ENCODE assay signal across 8 cellular contexts in the genomic region with DNA sequence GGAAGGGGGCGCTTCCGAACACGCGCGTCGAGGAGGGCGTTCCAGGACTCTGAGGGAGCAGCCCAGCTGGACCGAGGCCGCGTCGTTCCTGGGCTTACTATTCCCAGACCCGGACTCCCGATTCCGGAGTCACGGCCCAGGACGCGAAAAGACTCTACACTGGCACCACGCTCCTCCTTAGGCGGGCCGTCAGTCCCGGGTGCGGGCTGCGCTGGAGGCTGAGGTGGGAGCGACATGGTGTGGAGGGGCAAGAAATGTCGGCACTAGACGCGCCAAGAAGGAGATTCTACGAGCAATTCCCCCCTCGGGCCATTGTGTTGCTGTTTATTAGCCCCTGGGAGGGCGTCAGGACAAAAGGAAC. TPM values are rescaled to one million over a fixed set of nuclear protein-coding genes. Genes with fewer than 3 reads are reported as not detected.
DNase-seq lines count a peak whose midpoint lies in the region; ATAC-seq and TF ChIP-seq lines count a peak whose summit lies in the region.

No MANE protein-coding gene starts in this region.

- CTCF ChIA-PET in activated CD8-positive, alpha-beta memory T cell treated with anti-CD3 and anti-CD28 coated beads, Interleukin-2, amount 10 ng/mL, durations not matched to agents 7 days and 5 days (lab: Charles Lee): interaction anchor here (0.8 kb wide), 1 partner anchor 28 kb away, joined by 3 read pairs; no protein-coding TSS in a partner anchor
- CTCF ChIA-PET in activated CD4-positive, alpha-beta memory T cell treated with anti-CD3 and anti-CD28 coated beads, Interleukin-2, amount 10 ng/mL, durations not matched to agents 7 days and 5 days (lab: Charles Lee): no interaction called here

- peak overlapping the region; percentile 74 for H3K4me3 Mint-ChIP-seq in activated CD8-positive, alpha-beta memory T cell treated with anti-CD3 and anti-CD28 coated beads, Interleukin-2, amount 10 ng/mL, durations not matched to agents 7 days and 5 days
- H3K4me3 Mint-ChIP-seq in activated CD4-positive, alpha-beta memory T cell treated with anti-CD3 and anti-CD28 coated beads, Interleukin-2, amount 10 ng/mL, durations not matched to agents 7 days and 5 days: peak overlapping the region; percentile 73

- intact Hi-C loops in cardiac septum (cut with DNase I) (no loop called here), sciatic nerve (cut with DNase I) (no loop called here)

- TF ChIP-seq CTCF in GM20000 (IDR thresholded peaks at IDR 0.05; ENCODE audit: extremely low read depth, missing control alignments): no peak

- peak; percentile 32 for ATAC-seq in activated CD8-positive, alpha-beta memory T cell treated with anti-CD3 and anti-CD28 coated beads, Interleukin-2, amount 10 ng/mL, durations not matched to agents 7 days and 5 days
- ATAC-seq in HG03025 (IDR thresholded peaks at IDR 0.05; ENCODE audit: low FRiP score, unreplicated experiment): peak; percentile 16
- peak; percentile 46 for ATAC-seq in sciatic nerve

- no peak overlapping the region for H3K27ac Mint-ChIP-seq in activated CD8-positive, alpha-beta memory T cell treated with anti-CD3 and anti-CD28 coated beads, Interleukin-2, amount 10 ng/mL, durations not matched to agents 7 days and 5 days
- H3K27ac Mint-ChIP-seq in activated CD4-positive, alpha-beta memory T cell treated with anti-CD3 and anti-CD28 coated beads, Interleukin-2, amount 10 ng/mL, durations not matched to agents 7 days and 5 days: no peak overlapping the region

- no peaks in the 10 kb centered on the region for H3K36me3 Mint-ChIP-seq in activated CD8-positive, alpha-beta memory T cell treated with anti-CD3 and anti-CD28 coated beads, Interleukin-2, amount 10 ng/mL, durations not matched to agents 7 days and 5 days
- no peaks in the 10 kb centered on the region for H3K36me3 Mint-ChIP-seq in activated CD4-positive, alpha-beta memory T cell treated with anti-CD3 and anti-CD28 coated beads, Interleukin-2, amount 10 ng/mL, durations not matched to agents 7 days and 5 days (ENCODE audit: low read depth)

- POLR2A ChIA-PET in activated CD4-positive, alpha-beta memory T cell treated with anti-CD3 and anti-CD28 coated beads, Interleukin-2, amount 10 ng/mL, durations not matched to agents 7 days and 5 days (lab: Charles Lee): interaction anchor here (1.0 to 1.9 kb wide), 3 partner anchors 22 to 307 kb away, joined by 3 to 5 read pairs (median 3); a partner anchor contains a TSS

- H3K27me3 Mint-ChIP-seq in activated CD8-positive, alpha-beta memory T cell treated with anti-CD3 and anti-CD28 coated beads, Interleukin-2, amount 10 ng/mL, durations not matched to agents 7 days and 5 days: peaks cover 18% of the 10 kb centered on the region
- peaks cover 19% of the 10 kb centered on the region for H3K27me3 Mint-ChIP-seq in activated CD4-positive, alpha-beta memory T cell treated with anti-CD3 and anti-CD28 coated beads, Interleukin-2, amount 10 ng/mL, durations not matched to agents 7 days and 5 days

- H3K4me1 Mint-ChIP-seq in activated CD8-positive, alpha-beta memory T cell treated with anti-CD3 and anti-CD28 coated beads, Interleukin-2, amount 10 ng/mL, durations not matched to agents 7 days and 5 days: peaks cover 11% of the 10 kb centered on the region
- H3K4me1 Mint-ChIP-seq in activated CD4-positive, alpha-beta memory T cell treated with anti-CD3 and anti-CD28 coated beads, Interleukin-2, amount 10 ng/mL, durations not matched to agents 7 days and 5 days: peaks cover 11% of the 10 kb centered on the region

- DNase-seq in activated CD8-positive, alpha-beta memory T cell treated with anti-CD3 and anti-CD28 coated beads, Interleukin-2, amount 10 ng/mL, durations not matched to agents 7 days and 5 days: peak; percentile 43
- no peak for DNase-seq in activated CD8-positive, alpha-beta memory T cell treated with anti-CD3 and anti-CD28 coated beads, Interleukin-2, amount 50 U/mL, for 4 hours
- peak; percentile 24 for DNase-seq in activated CD4-positive, alpha-beta memory T cell treated with anti-CD3 and anti-CD28 coated beads, Interleukin-2, amount 10 ng/mL, durations not matched to agents 7 days and 5 days
- DNase-seq in cardiac septum (ENCODE audit: low spot score) (peak; percentile 77), sciatic nerve (ENCODE audit: low spot score) (no peak), GM20000 (ENCODE audit: low spot score) (no peak), mucosa of gallbladder (ENCODE audit: low spot score) (no peak)

- H3K9me3 Mint-ChIP-seq in activated CD8-positive, alpha-beta memory T cell treated with anti-CD3 and anti-CD28 coated beads, Interleukin-2, amount 10 ng/mL, durations not matched to agents 7 days and 5 days (ENCODE audit: low read depth): no peaks in the 10 kb centered on the region
- no peaks in the 10 kb centered on the region for H3K9me3 Mint-ChIP-seq in activated CD4-positive, alpha-beta memory T cell treated with anti-CD3 and anti-CD28 coated beads, Interleukin-2, amount 10 ng/mL, durations not matched to agents 7 days and 5 days

RNA-seq across cellular contexts. Expression of a gene that starts 0.6 kb away (rescaled TPM):
- total RNA-seq in activated CD8-positive, alpha-beta memory T cell treated with anti-CD3 and anti-CD28 coated beads, Interleukin-2, amount 10 ng/mL, durations not matched to agents 7 days and 5 days: under 1 TPM in 1 of 2 experiments, not detected in 1; 0.19 TPM
- under 1 TPM; 0.10 to 0.20 TPM for total RNA-seq in activated CD4-positive, alpha-beta memory T cell treated with anti-CD3 and anti-CD28 coated beads, Interleukin-2, amount 10 ng/mL, durations not matched to agents 7 days and 5 days
- 1.5 TPM for total RNA-seq in cardiac septum
- 5.9 TPM for total RNA-seq in sciatic nerve
- 3.4 TPM for total RNA-seq in mucosa of gallbladder

RNA-seq across cellular contexts. Expression of a gene that starts 26.9 kb away (rescaled TPM):
- total RNA-seq in activated CD8-positive, alpha-beta memory T cell treated with anti-CD3 and anti-CD28 coated beads, Interleukin-2, amount 10 ng/mL, durations not matched to agents 7 days and 5 days: 10 to 100 TPM; 15.1 to 15.7 TPM
- total RNA-seq in activated CD4-positive, alpha-beta memory T cell treated with anti-CD3 and anti-CD28 coated beads, Interleukin-2, amount 10 ng/mL, durations not matched to agents 7 days and 5 days: 1 to 10 TPM; 8.1 to 9.8 TPM
- total RNA-seq in cardiac septum: 5.0 TPM
- 21.0 TPM for total RNA-seq in sciatic nerve
- total RNA-seq in mucosa of gallbladder: 181 TPM

Comparison
In these comparisons a context has a peak if more than half of its experiments do, and no peak if none do; other contexts are left out.
1. DNase-seq: peak in activated CD8-positive, alpha-beta memory T cell treated with anti-CD3 and anti-CD28 coated beads, Interleukin-2, amount 10 ng/mL, durations not matched to agents 7 days and 5 days (single experiment), activated CD4-positive, alpha-beta memory T cell treated with anti-CD3 and anti-CD28 coated beads, Interleukin-2, amount 10 ng/mL, durations not matched to agents 7 days and 5 days (single experiment) and cardiac septum (single experiment); none in activated CD8-positive, alpha-beta memory T cell treated with anti-CD3 and anti-CD28 coated beads, Interleukin-2, amount 50 U/mL, for 4 hours (single experiment), sciatic nerve (single experiment), GM20000 (single experiment) and mucosa of gallbladder (single experiment).
2. Peak in every context shown above with its lines, with median percentiles within 50 percentile points of each other: ATAC-seq.